24 cellular contexts compared by ENCODE assay signal in genomic region chr2:127101756-127102463, GRCh38. TPM values are rescaled to one million over a fixed set of nuclear protein-coding genes. Genes with fewer than 3 reads are reported as not detected.
DNase-seq lines count a peak whose midpoint lies in the region; ATAC-seq and TF ChIP-seq lines count a peak whose summit lies in the region.
"Had no signal": no experiment of that assay in that cellular context is flagged by ENCODE, and none has a peak within 500 bp of the region (broad histone marks: within the 10 kb centered on the region; RNA-seq: fewer than 3 reads in every experiment).

No MANE protein-coding gene starts in this region.

- no peaks in the 10 kb centered on the region for H3K27me3 ChIP-seq in right atrium auricular region
- no peaks in the 10 kb centered on the region for H3K27me3 ChIP-seq in vagina
- H3K27me3 ChIP-seq: right lobe of liver had no signal

- peak overlapping the region; percentile 16 for H3K27ac Mint-ChIP-seq in endothelial cell (ENCODE audit: unreplicated experiment)
- H3K27ac Mint-ChIP-seq in progenitor cell of endocrine pancreas = peak overlapping the region; percentile 96
- H3K27ac Mint-ChIP-seq in activated naive CD4-positive, alpha-beta T cell treated with anti-CD3 and anti-CD28 coated beads, Interleukin-2, amount 10 ng/mL, durations not matched to agents 7 days and 5 days = no peak overlapping the region
- H3K27ac Mint-ChIP-seq: activated CD4-positive, alpha-beta T cell treated with anti-CD3 and anti-CD28 coated beads, Interleukin-2, amount 10 ng/mL, durations not matched to agents 7 days and 5 days; immature natural killer cell; stimulated activated naive CD8-positive, alpha-beta T cell treated with anti-CD3 and anti-CD28 coated beads, Interleukin-15, Interleukin-2, amounts not matched to agents 100 ng/mL and 50 ng/mL, for 24 hours had no signal

- H3K9me3 ChIP-seq in right atrium auricular region (no peaks in the 10 kb centered on the region), vagina (no peaks in the 10 kb centered on the region)
- H3K9me3 ChIP-seq: heart right ventricle, right lobe of liver had no signal

- peak; percentile 8 for DNase-seq in left ventricle myocardium superior
- DNase-seq in right atrium auricular region (ENCODE audit: low spot score) = no peak
- DNase-seq in endothelial cell (ENCODE audit: low spot score) = no peak
- DNase-seq in progenitor cell of endocrine pancreas (ENCODE audit: low spot score, unreplicated experiment) = no peak
- no peak for DNase-seq in vagina (ENCODE audit: extremely low spot score in 2 of 2)
- no peak for DNase-seq in CD1c-positive myeloid dendritic cell (ENCODE audit: extremely low spot score)
- DNase-seq in activated naive CD4-positive, alpha-beta T cell treated with anti-CD3 and anti-CD28 coated beads, Interleukin-2, amount 10 ng/mL, durations not matched to agents 7 days and 5 days = no peak
- DNase-seq in activated CD8-positive, alpha-beta memory T cell treated with anti-CD3 and anti-CD28 coated beads, Interleukin-2, amount 50 U/mL, for 4 hours = no peak
- DNase-seq: activated CD4-positive, alpha-beta T cell treated with anti-CD3 and anti-CD28 coated beads, Interleukin-2, amount 10 ng/mL, durations not matched to agents 7 days and 5 days; activated gamma-delta T cell; amniotic stem cell; C1 segment of cervical spinal cord; central memory CD4-positive, alpha-beta T cell; GF-D8; heart right ventricle; immature natural killer cell; NCI-H1417 treated with DMSO at 0.1 percent for 48 hours; NCI-H524; occipital lobe; Right ventricle myocardium superior; stimulated activated CD4-positive, alpha-beta T cell treated with anti-CD3 and anti-CD28 coated beads, Interleukin-2, amount 100 ng/mL, for 24 hours had no signal

- H3K4me3 ChIP-seq in right atrium auricular region (no peak overlapping the region), vagina (no peak overlapping the region)
- H3K4me3 ChIP-seq: GM12878, heart right ventricle, right lobe of liver had no signal

- peaks cover 0 to 11% of the 10 kb centered on the region in 2 donors for H3K4me1 ChIP-seq in right atrium auricular region
- peaks cover 73% of the 10 kb centered on the region for H3K4me1 ChIP-seq in vagina

- ATAC-seq in left ventricle myocardium superior = no peak
- ATAC-seq: GM12878, heart right ventricle, right lobe of liver had no signal

- peak overlapping the region; percentile 69 for H3K4me3 Mint-ChIP-seq in endothelial cell (ENCODE audit: unreplicated experiment)
- H3K4me3 Mint-ChIP-seq in progenitor cell of endocrine pancreas (ENCODE audit: low read depth) = no peak overlapping the region
- no peak overlapping the region for H3K4me3 Mint-ChIP-seq in activated naive CD4-positive, alpha-beta T cell treated with anti-CD3 and anti-CD28 coated beads, Interleukin-2, amount 10 ng/mL, durations not matched to agents 7 days and 5 days
- H3K4me3 Mint-ChIP-seq: activated CD4-positive, alpha-beta T cell treated with anti-CD3 and anti-CD28 coated beads, Interleukin-2, amount 10 ng/mL, durations not matched to agents 7 days and 5 days; immature natural killer cell; stimulated activated naive CD8-positive, alpha-beta T cell treated with anti-CD3 and anti-CD28 coated beads, Interleukin-15, Interleukin-2, amounts not matched to agents 100 ng/mL and 50 ng/mL, for 24 hours had no signal

- peaks cover 4% of the 10 kb centered on the region for H3K36me3 Mint-ChIP-seq in endothelial cell (ENCODE audit: low read depth, unreplicated experiment)
- H3K36me3 Mint-ChIP-seq in progenitor cell of endocrine pancreas (ENCODE audit: insufficient read depth) = no peaks in the 10 kb centered on the region
- H3K36me3 Mint-ChIP-seq in activated naive CD4-positive, alpha-beta T cell treated with anti-CD3 and anti-CD28 coated beads, Interleukin-2, amount 10 ng/mL, durations not matched to agents 7 days and 5 days = no peaks in the 10 kb centered on the region
- H3K36me3 Mint-ChIP-seq: immature natural killer cell had no signal

- no peak for TF ChIP-seq POLR2A in vagina (IDR thresholded peaks at IDR 0.05)

- H3K4me1 Mint-ChIP-seq in endothelial cell (ENCODE audit: unreplicated experiment) = peaks cover 39% of the 10 kb centered on the region
- H3K4me1 Mint-ChIP-seq in progenitor cell of endocrine pancreas (ENCODE audit: low read depth) = peaks cover 28% of the 10 kb centered on the region
- peaks cover 6% of the 10 kb centered on the region for H3K4me1 Mint-ChIP-seq in activated naive CD4-positive, alpha-beta T cell treated with anti-CD3 and anti-CD28 coated beads, Interleukin-2, amount 10 ng/mL, durations not matched to agents 7 days and 5 days

- intact Hi-C loops in left ventricle myocardium superior (cut with micrococcal nuclease) (no loop called here), vagina (cut with DNase I) (no loop called here)

- CTCF ChIA-PET in activated naive CD4-positive, alpha-beta T cell treated with anti-CD3 and anti-CD28 coated beads, Interleukin-2, amount 10 ng/mL, durations not matched to agents 7 days and 5 days (lab: Charles Lee) = no interaction called here

- H3K36me3 ChIP-seq in right atrium auricular region = no peaks in the 10 kb centered on the region
- H3K36me3 ChIP-seq in vagina = no peaks in the 10 kb centered on the region
- H3K36me3 ChIP-seq: heart right ventricle, right lobe of liver had no signal

- no peaks in the 10 kb centered on the region for H3K9me3 Mint-ChIP-seq in endothelial cell (ENCODE audit: unreplicated experiment)
- no peaks in the 10 kb centered on the region for H3K9me3 Mint-ChIP-seq in progenitor cell of endocrine pancreas (ENCODE audit: low read depth)
- no peaks in the 10 kb centered on the region for H3K9me3 Mint-ChIP-seq in activated naive CD4-positive, alpha-beta T cell treated with anti-CD3 and anti-CD28 coated beads, Interleukin-2, amount 10 ng/mL, durations not matched to agents 7 days and 5 days
- H3K9me3 Mint-ChIP-seq: activated CD4-positive, alpha-beta T cell treated with anti-CD3 and anti-CD28 coated beads, Interleukin-2, amount 10 ng/mL, durations not matched to agents 7 days and 5 days; immature natural killer cell; stimulated activated naive CD8-positive, alpha-beta T cell treated with anti-CD3 and anti-CD28 coated beads, Interleukin-15, Interleukin-2, amounts not matched to agents 100 ng/mL and 50 ng/mL, for 24 hours had no signal

- H3K27me3 Mint-ChIP-seq in endothelial cell (ENCODE audit: unreplicated experiment) (peaks cover 19% of the 10 kb centered on the region), progenitor cell of endocrine pancreas (no peaks in the 10 kb centered on the region)
- peaks cover 68% of the 10 kb centered on the region for H3K27me3 Mint-ChIP-seq in activated naive CD4-positive, alpha-beta T cell treated with anti-CD3 and anti-CD28 coated beads, Interleukin-2, amount 10 ng/mL, durations not matched to agents 7 days and 5 days
- H3K27me3 Mint-ChIP-seq: stimulated activated naive CD8-positive, alpha-beta T cell treated with anti-CD3 and anti-CD28 coated beads, Interleukin-15, Interleukin-2, amounts not matched to agents 100 ng/mL and 50 ng/mL, for 24 hours had no signal

- no peak overlapping the region for H3K27ac ChIP-seq in right atrium auricular region
- peak overlapping the region; percentile 83 for H3K27ac ChIP-seq in vagina
- H3K27ac ChIP-seq: heart right ventricle, right lobe of liver had no signal

- TF ChIP-seq CTCF in right atrium auricular region (IDR thresholded peaks at IDR 0.05) (no peak), endothelial cell (IDR thresholded peaks at IDR 0.05; ENCODE audit: unreplicated experiment) (no peak), progenitor cell of endocrine pancreas (IDR thresholded peaks at IDR 0.05; ENCODE audit: unreplicated experiment) (no peak), vagina (IDR thresholded peaks at IDR 0.05) (no peak)

RNA-seq across cellular contexts. Expression of gene BIN1, which starts 5.0 kb away (rescaled TPM):
- total RNA-seq in left ventricle myocardium superior (15.0 TPM), right atrium auricular region (10 to 100 TPM in 1 of 2 donors, 1 to 10 TPM in 1; 7.6 to 15.3 TPM), endothelial cell (ENCODE audit: unreplicated experiment) (182 TPM), progenitor cell of endocrine pancreas (65.5 and 66.0 TPM in 2 replicates), vagina (60.9 TPM)
